ENCODE assay signal across 1 cellular context in genomic region chr3:12999147-13000140, GRCh38.
TF ChIP-seq lines count a peak whose summit lies in the region.

No MANE protein-coding gene starts in this region.

TF ChIP-seq in HepG2, 621 proteins besides CTCF, POLR2A, EP300 and RAD21 (continued from another document and continues in another):
- TF ChIP-seq ELF3 (CRISPR knock-in tag; IDR thresholded peaks at IDR 0.05) (peak; percentile 90), ZNF770 (CRISPR knock-in tag; IDR thresholded peaks at IDR 0.05) (no peak), POGZ (CRISPR knock-in tag; IDR thresholded peaks at IDR 0.05) (no peak), EHMT2 (IDR thresholded peaks at IDR 0.05; ENCODE audit: borderline replicate concordance, low read depth, low read length) (no peak), FOXA1 (IDR thresholded peaks at IDR 0.05) (no peak), FOXA1 (CRISPR knock-in tag; IDR thresholded peaks at IDR 0.05) (peak; percentile 14; the same call in 1 of the 2 replicates), ZBTB38 (CRISPR knock-in tag; IDR thresholded peaks at IDR 0.05) (peak; percentile 37; the same call in 1 of the 2 replicates), PCBP2 (optimal IDR thresholded peaks at IDR 0.05; ENCODE audit: low read depth, low read length, poor library complexity, severe bottlenecking) (no peak), ZNF317 (CRISPR knock-in tag; IDR thresholded peaks at IDR 0.05) (no peak), ELF1 (CRISPR knock-in tag; IDR thresholded peaks at IDR 0.05) (peak; percentile 72), ZBTB10 (CRISPR knock-in tag; IDR thresholded peaks at IDR 0.05; ENCODE audit: borderline replicate concordance) (no peak), DNMT1 (CRISPR knock-in tag; IDR thresholded peaks at IDR 0.05) (no peak), ZNF124 (CRISPR knock-in tag; IDR thresholded peaks at IDR 0.05) (no peak), ZNF619 (CRISPR knock-in tag; IDR thresholded peaks at IDR 0.05) (no peak), RNF2 (conservative IDR thresholded peaks at IDR 0.05; ENCODE audit: low read depth) (no peak), ZNF484 (CRISPR knock-in tag; IDR thresholded peaks at IDR 0.05; ENCODE audit: borderline replicate concordance, low read depth) (no peak), ATF1 (CRISPR knock-in tag; IDR thresholded peaks at IDR 0.05) (peak; percentile 41; the same call in 1 of the 2 replicates), TBX2 (CRISPR knock-in tag; IDR thresholded peaks at IDR 0.05; ENCODE audit: borderline replicate concordance) (peak; percentile 62), TCF7 (IDR thresholded peaks at IDR 0.05; ENCODE audit: low read depth) (peak; percentile 63), FOXA3 (CRISPR knock-in tag; IDR thresholded peaks at IDR 0.05) (peak; percentile 24; the same call in 1 of the 2 replicates), ZNF761 (CRISPR knock-in tag; conservative IDR thresholded peaks at IDR 0.05) (no peak), SRSF4 (IDR thresholded peaks at IDR 0.05; ENCODE audit: low read depth, low read length, poor library complexity, severe bottlenecking) (no peak), FOXK2 (IDR thresholded peaks at IDR 0.05) (peak; percentile 71; the same call in 1 of the 2 replicates), CBX2 (IDR thresholded peaks at IDR 0.05; ENCODE audit: low read depth, low read length) (no peak), CBX2 (CRISPR knock-in tag; IDR thresholded peaks at IDR 0.05; ENCODE audit: low read depth) (no peak), ATAD3A (CRISPR knock-in tag; IDR thresholded peaks at IDR 0.05) (no peak), SP1 (IDR thresholded peaks at IDR 0.05) (no peak), SP1 (CRISPR knock-in tag; IDR thresholded peaks at IDR 0.05) (0 out of 2 replicates have a peak, but pooled peaks have one; percentile 32), ZNF432 (CRISPR knock-in tag; IDR thresholded peaks at IDR 0.05; ENCODE audit: borderline replicate concordance) (no peak), ZNF414 (CRISPR knock-in tag; IDR thresholded peaks at IDR 0.05) (0 out of 2 replicates have a peak, but pooled peaks have one; percentile 36)
- TF ChIP-seq, protein P1, sequence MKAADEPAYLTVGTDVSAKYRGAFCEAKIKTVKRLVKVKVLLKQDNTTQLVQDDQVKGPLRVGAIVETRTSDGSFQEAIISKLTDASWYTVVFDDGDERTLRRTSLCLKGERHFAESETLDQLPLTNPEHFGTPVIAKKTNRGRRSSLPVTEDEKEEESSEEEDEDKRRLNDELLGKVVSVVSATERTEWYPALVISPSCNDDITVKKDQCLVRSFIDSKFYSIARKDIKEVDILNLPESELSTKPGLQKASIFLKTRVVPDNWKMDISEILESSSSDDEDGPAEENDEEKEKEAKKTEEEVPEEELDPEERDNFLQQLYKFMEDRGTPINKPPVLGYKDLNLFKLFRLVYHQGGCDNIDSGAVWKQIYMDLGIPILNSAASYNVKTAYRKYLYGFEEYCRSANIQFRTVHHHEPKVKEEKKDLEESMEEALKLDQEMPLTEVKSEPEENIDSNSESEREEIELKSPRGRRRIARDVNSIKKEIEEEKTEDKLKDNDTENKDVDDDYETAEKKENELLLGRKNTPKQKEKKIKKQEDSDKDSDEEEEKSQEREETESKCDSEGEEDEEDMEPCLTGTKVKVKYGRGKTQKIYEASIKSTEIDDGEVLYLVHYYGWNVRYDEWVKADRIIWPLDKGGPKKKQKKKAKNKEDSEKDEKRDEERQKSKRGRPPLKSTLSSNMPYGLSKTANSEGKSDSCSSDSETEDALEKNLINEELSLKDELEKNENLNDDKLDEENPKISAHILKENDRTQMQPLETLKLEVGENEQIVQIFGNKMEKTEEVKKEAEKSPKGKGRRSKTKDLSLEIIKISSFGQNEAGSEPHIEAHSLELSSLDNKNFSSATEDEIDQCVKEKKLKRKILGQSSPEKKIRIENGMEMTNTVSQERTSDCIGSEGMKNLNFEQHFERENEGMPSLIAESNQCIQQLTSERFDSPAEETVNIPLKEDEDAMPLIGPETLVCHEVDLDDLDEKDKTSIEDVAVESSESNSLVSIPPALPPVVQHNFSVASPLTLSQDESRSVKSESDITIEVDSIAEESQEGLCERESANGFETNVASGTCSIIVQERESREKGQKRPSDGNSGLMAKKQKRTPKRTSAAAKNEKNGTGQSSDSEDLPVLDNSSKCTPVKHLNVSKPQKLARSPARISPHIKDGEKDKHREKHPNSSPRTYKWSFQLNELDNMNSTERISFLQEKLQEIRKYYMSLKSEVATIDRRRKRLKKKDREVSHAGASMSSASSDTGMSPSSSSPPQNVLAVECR (CRISPR knock-in tag; IDR thresholded peaks at IDR 0.05; ENCODE audit: borderline replicate concordance): peak; percentile 40; the same call in 1 of the 2 replicates
- TF ChIP-seq, protein P2, sequence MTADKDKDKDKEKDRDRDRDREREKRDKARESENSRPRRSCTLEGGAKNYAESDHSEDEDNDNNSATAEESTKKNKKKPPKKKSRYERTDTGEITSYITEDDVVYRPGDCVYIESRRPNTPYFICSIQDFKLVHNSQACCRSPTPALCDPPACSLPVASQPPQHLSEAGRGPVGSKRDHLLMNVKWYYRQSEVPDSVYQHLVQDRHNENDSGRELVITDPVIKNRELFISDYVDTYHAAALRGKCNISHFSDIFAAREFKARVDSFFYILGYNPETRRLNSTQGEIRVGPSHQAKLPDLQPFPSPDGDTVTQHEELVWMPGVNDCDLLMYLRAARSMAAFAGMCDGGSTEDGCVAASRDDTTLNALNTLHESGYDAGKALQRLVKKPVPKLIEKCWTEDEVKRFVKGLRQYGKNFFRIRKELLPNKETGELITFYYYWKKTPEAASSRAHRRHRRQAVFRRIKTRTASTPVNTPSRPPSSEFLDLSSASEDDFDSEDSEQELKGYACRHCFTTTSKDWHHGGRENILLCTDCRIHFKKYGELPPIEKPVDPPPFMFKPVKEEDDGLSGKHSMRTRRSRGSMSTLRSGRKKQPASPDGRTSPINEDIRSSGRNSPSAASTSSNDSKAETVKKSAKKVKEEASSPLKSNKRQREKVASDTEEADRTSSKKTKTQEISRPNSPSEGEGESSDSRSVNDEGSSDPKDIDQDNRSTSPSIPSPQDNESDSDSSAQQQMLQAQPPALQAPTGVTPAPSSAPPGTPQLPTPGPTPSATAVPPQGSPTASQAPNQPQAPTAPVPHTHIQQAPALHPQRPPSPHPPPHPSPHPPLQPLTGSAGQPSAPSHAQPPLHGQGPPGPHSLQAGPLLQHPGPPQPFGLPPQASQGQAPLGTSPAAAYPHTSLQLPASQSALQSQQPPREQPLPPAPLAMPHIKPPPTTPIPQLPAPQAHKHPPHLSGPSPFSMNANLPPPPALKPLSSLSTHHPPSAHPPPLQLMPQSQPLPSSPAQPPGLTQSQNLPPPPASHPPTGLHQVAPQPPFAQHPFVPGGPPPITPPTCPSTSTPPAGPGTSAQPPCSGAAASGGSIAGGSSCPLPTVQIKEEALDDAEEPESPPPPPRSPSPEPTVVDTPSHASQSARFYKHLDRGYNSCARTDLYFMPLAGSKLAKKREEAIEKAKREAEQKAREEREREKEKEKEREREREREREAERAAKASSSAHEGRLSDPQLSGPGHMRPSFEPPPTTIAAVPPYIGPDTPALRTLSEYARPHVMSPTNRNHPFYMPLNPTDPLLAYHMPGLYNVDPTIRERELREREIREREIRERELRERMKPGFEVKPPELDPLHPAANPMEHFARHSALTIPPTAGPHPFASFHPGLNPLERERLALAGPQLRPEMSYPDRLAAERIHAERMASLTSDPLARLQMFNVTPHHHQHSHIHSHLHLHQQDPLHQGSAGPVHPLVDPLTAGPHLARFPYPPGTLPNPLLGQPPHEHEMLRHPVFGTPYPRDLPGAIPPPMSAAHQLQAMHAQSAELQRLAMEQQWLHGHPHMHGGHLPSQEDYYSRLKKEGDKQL (CRISPR knock-in tag; IDR thresholded peaks at IDR 0.05; ENCODE audit: low read depth): no peak
- TF ChIP-seq, protein P3, sequence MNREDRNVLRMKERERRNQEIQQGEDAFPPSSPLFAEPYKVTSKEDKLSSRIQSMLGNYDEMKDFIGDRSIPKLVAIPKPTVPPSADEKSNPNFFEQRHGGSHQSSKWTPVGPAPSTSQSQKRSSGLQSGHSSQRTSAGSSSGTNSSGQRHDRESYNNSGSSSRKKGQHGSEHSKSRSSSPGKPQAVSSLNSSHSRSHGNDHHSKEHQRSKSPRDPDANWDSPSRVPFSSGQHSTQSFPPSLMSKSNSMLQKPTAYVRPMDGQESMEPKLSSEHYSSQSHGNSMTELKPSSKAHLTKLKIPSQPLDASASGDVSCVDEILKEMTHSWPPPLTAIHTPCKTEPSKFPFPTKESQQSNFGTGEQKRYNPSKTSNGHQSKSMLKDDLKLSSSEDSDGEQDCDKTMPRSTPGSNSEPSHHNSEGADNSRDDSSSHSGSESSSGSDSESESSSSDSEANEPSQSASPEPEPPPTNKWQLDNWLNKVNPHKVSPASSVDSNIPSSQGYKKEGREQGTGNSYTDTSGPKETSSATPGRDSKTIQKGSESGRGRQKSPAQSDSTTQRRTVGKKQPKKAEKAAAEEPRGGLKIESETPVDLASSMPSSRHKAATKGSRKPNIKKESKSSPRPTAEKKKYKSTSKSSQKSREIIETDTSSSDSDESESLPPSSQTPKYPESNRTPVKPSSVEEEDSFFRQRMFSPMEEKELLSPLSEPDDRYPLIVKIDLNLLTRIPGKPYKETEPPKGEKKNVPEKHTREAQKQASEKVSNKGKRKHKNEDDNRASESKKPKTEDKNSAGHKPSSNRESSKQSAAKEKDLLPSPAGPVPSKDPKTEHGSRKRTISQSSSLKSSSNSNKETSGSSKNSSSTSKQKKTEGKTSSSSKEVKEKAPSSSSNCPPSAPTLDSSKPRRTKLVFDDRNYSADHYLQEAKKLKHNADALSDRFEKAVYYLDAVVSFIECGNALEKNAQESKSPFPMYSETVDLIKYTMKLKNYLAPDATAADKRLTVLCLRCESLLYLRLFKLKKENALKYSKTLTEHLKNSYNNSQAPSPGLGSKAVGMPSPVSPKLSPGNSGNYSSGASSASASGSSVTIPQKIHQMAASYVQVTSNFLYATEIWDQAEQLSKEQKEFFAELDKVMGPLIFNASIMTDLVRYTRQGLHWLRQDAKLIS (CRISPR knock-in tag; IDR thresholded peaks at IDR 0.05): no peak
- TF ChIP-seq, protein P4, sequence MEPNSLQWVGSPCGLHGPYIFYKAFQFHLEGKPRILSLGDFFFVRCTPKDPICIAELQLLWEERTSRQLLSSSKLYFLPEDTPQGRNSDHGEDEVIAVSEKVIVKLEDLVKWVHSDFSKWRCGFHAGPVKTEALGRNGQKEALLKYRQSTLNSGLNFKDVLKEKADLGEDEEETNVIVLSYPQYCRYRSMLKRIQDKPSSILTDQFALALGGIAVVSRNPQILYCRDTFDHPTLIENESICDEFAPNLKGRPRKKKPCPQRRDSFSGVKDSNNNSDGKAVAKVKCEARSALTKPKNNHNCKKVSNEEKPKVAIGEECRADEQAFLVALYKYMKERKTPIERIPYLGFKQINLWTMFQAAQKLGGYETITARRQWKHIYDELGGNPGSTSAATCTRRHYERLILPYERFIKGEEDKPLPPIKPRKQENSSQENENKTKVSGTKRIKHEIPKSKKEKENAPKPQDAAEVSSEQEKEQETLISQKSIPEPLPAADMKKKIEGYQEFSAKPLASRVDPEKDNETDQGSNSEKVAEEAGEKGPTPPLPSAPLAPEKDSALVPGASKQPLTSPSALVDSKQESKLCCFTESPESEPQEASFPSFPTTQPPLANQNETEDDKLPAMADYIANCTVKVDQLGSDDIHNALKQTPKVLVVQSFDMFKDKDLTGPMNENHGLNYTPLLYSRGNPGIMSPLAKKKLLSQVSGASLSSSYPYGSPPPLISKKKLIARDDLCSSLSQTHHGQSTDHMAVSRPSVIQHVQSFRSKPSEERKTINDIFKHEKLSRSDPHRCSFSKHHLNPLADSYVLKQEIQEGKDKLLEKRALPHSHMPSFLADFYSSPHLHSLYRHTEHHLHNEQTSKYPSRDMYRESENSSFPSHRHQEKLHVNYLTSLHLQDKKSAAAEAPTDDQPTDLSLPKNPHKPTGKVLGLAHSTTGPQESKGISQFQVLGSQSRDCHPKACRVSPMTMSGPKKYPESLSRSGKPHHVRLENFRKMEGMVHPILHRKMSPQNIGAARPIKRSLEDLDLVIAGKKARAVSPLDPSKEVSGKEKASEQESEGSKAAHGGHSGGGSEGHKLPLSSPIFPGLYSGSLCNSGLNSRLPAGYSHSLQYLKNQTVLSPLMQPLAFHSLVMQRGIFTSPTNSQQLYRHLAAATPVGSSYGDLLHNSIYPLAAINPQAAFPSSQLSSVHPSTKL (CRISPR knock-in tag; IDR thresholded peaks at IDR 0.05): peak; percentile 72
